9 cellular contexts compared by ENCODE assay signal in genomic region chr20:11274137-11274536, GRCh38.
DNase-seq lines count a peak whose midpoint lies in the region; ATAC-seq and TF ChIP-seq lines count a peak whose summit lies in the region.
"Had no signal": no experiment of that assay in that cellular context is flagged by ENCODE, and none has a peak within 500 bp of the region (broad histone marks: within the 10 kb centered on the region; RNA-seq: fewer than 3 reads in every experiment).

No MANE protein-coding gene starts in this region.

- 10 to 15% methylated on average over 5 of the region's 5 CpGs for whole genome bisulfite sequencing in lung, 2 donors

- no peak overlapping the region for H3K4me3 ChIP-seq in KMS-11 (IDR thresholded peaks at IDR 0.05; ENCODE audit: insufficient read depth, low read depth, low read length)
- no peak overlapping the region for H3K4me3 ChIP-seq in NT2/D1 (ENCODE audit: insufficient read length, low read depth)
- H3K4me3 ChIP-seq in lung = no peak overlapping the region

- ATAC-seq in GM18502 (IDR thresholded peaks at IDR 0.05; ENCODE audit: poor library complexity, unreplicated experiment) (peak; percentile 71), lung (ENCODE audit: insufficient read depth, low FRiP score) (peak; percentile 66), HG03280 (IDR thresholded peaks at IDR 0.05; ENCODE audit: unreplicated experiment) (no peak), HG03520 (IDR thresholded peaks at IDR 0.05; ENCODE audit: unreplicated experiment) (no peak)

- H4K20me1 ChIP-seq in KMS-11 (ENCODE audit: insufficient read depth) = no peaks in the 10 kb centered on the region

- no peak overlapping the region; the same call in 1 of the 2 replicates for H2AFZ ChIP-seq in KMS-11 (ENCODE audit: low read depth)

- H3K27ac ChIP-seq in 22Rv1 = no peak overlapping the region
- no peak overlapping the region for H3K27ac ChIP-seq in KMS-11
- H3K27ac ChIP-seq in lung (ENCODE audit: low read depth in 1 of 2, low read length in 1 of 2) = no peak overlapping the region

- DNase-seq in NT2/D1 (ENCODE audit: low read depth, low spot score) = peak; percentile 57
- DNase-seq in dedifferentiated amniotic fluid mesenchymal stem cell (ENCODE audit: extremely low spot score) = peak; percentile 71
- DNase-seq in lung (ENCODE audit: low spot score) = no peak
- DNase-seq: CD4-positive, CD25-positive, alpha-beta regulatory T cell had no signal

- H3K4me1 ChIP-seq in KMS-11 (ENCODE audit: low read depth, poor library complexity, severe bottlenecking) (no peaks in the 10 kb centered on the region), NT2/D1 (ENCODE audit: insufficient read depth, insufficient read length) (peaks cover 7% of the 10 kb centered on the region), lung (ENCODE audit: control insufficient read depth in 2 of 2, insufficient read depth in 2 of 2, low read length in 2 of 2) (no peaks in the 10 kb centered on the region)

- H3K4me2 ChIP-seq in KMS-11 = no peak overlapping the region

- H3K36me3 ChIP-seq in KMS-11 (ENCODE audit: insufficient read depth) (no peaks in the 10 kb centered on the region), NT2/D1 (ENCODE audit: insufficient read depth, insufficient read length, low read length) (no peaks in the 10 kb centered on the region), lung (ENCODE audit: control insufficient read depth in 2 of 2, insufficient read depth in 2 of 2, low read length in 2 of 2) (no peaks in the 10 kb centered on the region)

- no peaks in the 10 kb centered on the region for H3K79me2 ChIP-seq in KMS-11 (ENCODE audit: insufficient read depth, low read depth)

- TF ChIP-seq CTCF in 22Rv1 (IDR thresholded peaks at IDR 0.05) = peak; percentile 70
- TF ChIP-seq CTCF in KMS-11 (conservative IDR thresholded peaks at IDR 0.05; ENCODE audit: low read depth, low read length) = peak; percentile 50
- peak; percentile 45 for TF ChIP-seq CTCF in lung (IDR thresholded peaks at IDR 0.05; ENCODE audit: control extremely low read depth, extremely low read depth)

- H3K27me3 ChIP-seq in KMS-11 (ENCODE audit: insufficient read depth, low read depth) (no peaks in the 10 kb centered on the region), NT2/D1 (ENCODE audit: insufficient read depth, insufficient read length) (no peaks in the 10 kb centered on the region), lung (ENCODE audit: control insufficient read depth, insufficient read depth) (no peaks in the 10 kb centered on the region)

- H3K9me3 ChIP-seq in NT2/D1 (ENCODE audit: insufficient read depth, low read length) (no peaks in the 10 kb centered on the region), lung (ENCODE audit: control insufficient read depth in 2 of 2, insufficient read depth in 1 of 2, low read length in 1 of 2) (no peaks in the 10 kb centered on the region)

- H3K9ac ChIP-seq in KMS-11 (no peak overlapping the region), NT2/D1 (ENCODE audit: insufficient read length, low read depth) (no peak overlapping the region)

Comparison
In these comparisons a context has a peak if more than half of its experiments do, and no peak if none do; other contexts are left out.
1. ATAC-seq: peak in GM18502 (single experiment) and lung (single experiment); none in HG03280 (single experiment) and HG03520 (single experiment).
2. Peak in every context shown above with its lines, with median percentiles within 50 percentile points of each other: CTCF ChIP-seq.